ENCODE assay signal across 16 cellular contexts in genomic region chr5:80119337-80119736, GRCh38.
"Had no signal": no experiment of that assay in that cellular context is flagged by ENCODE, and none has a peak within 500 bp of the region (broad histone marks: within the 10 kb centered on the region; RNA-seq: fewer than 3 reads in every experiment).

No MANE protein-coding gene starts in this region.

- H3K27ac Mint-ChIP-seq: natural killer cell; neural progenitor cell; stimulated activated naive B cell treated with anti-CD40 and anti-IgM and Interleukin-4, amounts not matched to agents 10 μg/mL and 1 μg/mL and 100 μg/mL, for 72 hours; stimulated activated naive CD8-positive, alpha-beta T cell treated with anti-CD3 and anti-CD28 coated beads, Interleukin-15, amount 100 ng/mL, for 72 hours had no signal

- H3K36me3 Mint-ChIP-seq: natural killer cell had no signal

- H3K27me3 Mint-ChIP-seq: stimulated activated naive B cell treated with anti-CD40 and anti-IgM and Interleukin-4, amounts not matched to agents 10 μg/mL and 1 μg/mL and 100 μg/mL, for 72 hours; stimulated activated naive CD8-positive, alpha-beta T cell treated with anti-CD3 and anti-CD28 coated beads, Interleukin-15, amount 100 ng/mL, for 72 hours had no signal

- DNase-seq: erythroblast; foreskin keratinocyte; kidney; left colon; mammary epithelial cell; natural killer cell; nucleus accumbens; ovary; sigmoid colon; stimulated activated CD4-positive, alpha-beta T cell treated with anti-CD3 and anti-CD28 coated beads, Interleukin-2, amount 100 ng/mL, for 24 hours; stimulated activated CD4-positive, alpha-beta T cell treated with anti-CD3 and anti-CD28 coated beads, Interleukin-4, amount 100 ng/mL, for 4 hours; stimulated activated naive B cell treated with anti-CD40 and anti-IgM and Interleukin-4, amounts not matched to agents 10 μg/mL and 1 μg/mL and 100 μg/mL, for 72 hours; stimulated activated naive CD8-positive, alpha-beta T cell treated with anti-CD3 and anti-CD28 coated beads, Interleukin-15, amount 100 ng/mL, for 72 hours; testis; transverse colon had no signal

- H3K4me3 Mint-ChIP-seq: natural killer cell; neural progenitor cell; stimulated activated naive B cell treated with anti-CD40 and anti-IgM and Interleukin-4, amounts not matched to agents 10 μg/mL and 1 μg/mL and 100 μg/mL, for 72 hours; stimulated activated naive CD8-positive, alpha-beta T cell treated with anti-CD3 and anti-CD28 coated beads, Interleukin-15, amount 100 ng/mL, for 72 hours had no signal

- ATAC-seq: foreskin keratinocyte; left colon; natural killer cell; stimulated activated naive B cell treated with anti-CD40 and anti-IgM and Interleukin-4, amounts not matched to agents 10 μg/mL and 1 μg/mL and 100 μg/mL, for 72 hours; stimulated activated naive CD8-positive, alpha-beta T cell treated with anti-CD3 and anti-CD28 coated beads, Interleukin-15, amount 100 ng/mL, for 72 hours had no signal
